Comparison of ENCODE assay signal across 17 cellular contexts in genomic region chr10:110876000-110876399, GRCh38. TPM values are rescaled to one million over a fixed set of nuclear protein-coding genes. Genes with fewer than 3 reads are reported as not detected.
DNase-seq lines count a peak whose midpoint lies in the region; ATAC-seq and TF ChIP-seq lines count a peak whose summit lies in the region.
"Had no signal": no experiment of that assay in that cellular context is flagged by ENCODE, and none has a peak within 500 bp of the region (broad histone marks: within the 10 kb centered on the region; RNA-seq: fewer than 3 reads in every experiment).

No MANE protein-coding gene starts in this region.

- peaks cover 74% of the 10 kb centered on the region for H3K36me3 Mint-ChIP-seq in MCF 10A (ENCODE audit: insufficient read depth, unreplicated experiment)
- peaks cover 46% of the 10 kb centered on the region for H3K36me3 Mint-ChIP-seq in activated CD8-positive, alpha-beta T cell treated with anti-CD3 and anti-CD28 coated beads for 36 hours (ENCODE audit: low read depth)
- peaks cover 7% of the 10 kb centered on the region for H3K36me3 Mint-ChIP-seq in memory B cell

- H3K27ac Mint-ChIP-seq in MCF 10A (ENCODE audit: low read depth, unreplicated experiment) = peak overlapping the region; percentile 49
- peak overlapping the region; percentile 69 for H3K27ac Mint-ChIP-seq in activated CD8-positive, alpha-beta T cell treated with anti-CD3 and anti-CD28 coated beads for 36 hours
- H3K27ac Mint-ChIP-seq in memory B cell = peak overlapping the region; percentile 60
- H3K27ac Mint-ChIP-seq: T-helper 2 cell treated with Interferon-gamma antibody and Interleukin-4, amounts not matched to agents 5 μg/mL and 100 μg/mL, for 36 hours had no signal

- H3K36me3 ChIP-seq in mammary epithelial cell (ENCODE audit: insufficient read depth, low read length) = peaks cover 10% of the 10 kb centered on the region
- peaks cover 0 to 29% (median 10%) of the 10 kb centered on the region in 4 donors for H3K36me3 ChIP-seq in transverse colon

- no peak for TF ChIP-seq CTCF in MCF 10A (IDR thresholded peaks at IDR 0.05; ENCODE audit: unreplicated experiment)
- TF ChIP-seq CTCF in mammary epithelial cell (conservative IDR thresholded peaks at IDR 0.05 in 1 of 2, IDR thresholded peaks at IDR 0.05 in 1 of 2; ENCODE audit: extremely low read depth in 1 of 2, insufficient read depth in 1 of 2, low read depth in 1 of 2, low read length in 2 of 2) = no peak
- TF ChIP-seq CTCF in activated CD8-positive, alpha-beta T cell treated with anti-CD3 and anti-CD28 coated beads for 36 hours (IDR thresholded peaks at IDR 0.05) = no peak
- no peak for TF ChIP-seq CTCF in transverse colon (IDR thresholded peaks at IDR 0.05)

- H3K9ac ChIP-seq in mammary epithelial cell (ENCODE audit: insufficient read depth, low read length) = no peak overlapping the region

- H3K27me3 Mint-ChIP-seq in MCF 10A (ENCODE audit: insufficient read depth, unreplicated experiment) (no peaks in the 10 kb centered on the region), memory B cell (no peaks in the 10 kb centered on the region)
- H3K27me3 Mint-ChIP-seq in activated CD8-positive, alpha-beta T cell treated with anti-CD3 and anti-CD28 coated beads for 36 hours = no peaks in the 10 kb centered on the region

- no peaks in the 10 kb centered on the region for H4K20me1 ChIP-seq in mammary epithelial cell (ENCODE audit: insufficient read depth, low read length)

- no TSS peak for BruUV-seq in MCF 10A (replicated peaks; lab: Mats Ljungman, UMichigan)
- BruUV-seq in mammary epithelial cell (replicated peaks; lab: Mats Ljungman, UMichigan) = no TSS peak

- no peak overlapping the region for H3K4me2 ChIP-seq in mammary epithelial cell (ENCODE audit: insufficient read depth, low read depth, low read length)

- intact Hi-C loops in MCF 10A (cut with micrococcal nuclease) (no loop called here), mammary epithelial cell (cut with micrococcal nuclease) (loop anchor here (10.0 kb wide), 1 partner anchor 371 kb away; no protein-coding TSS in a partner anchor), transverse colon (cut with DNase I; ENCODE audit: low total_unique reads) (loop anchor here (10.0 kb wide), 1 partner anchor 51 kb away; no protein-coding TSS in a partner anchor), posterior vena cava (cut with DNase I) (no loop called here)
- intact Hi-C loops in activated CD8-positive, alpha-beta T cell treated with anti-CD3 and anti-CD28 coated beads for 36 hours (cut with micrococcal nuclease) = loop anchor here (10.0 kb wide), 1 partner anchor 261 kb away; no protein-coding TSS in a partner anchor

- H3K4me1 ChIP-seq in mammary epithelial cell (ENCODE audit: insufficient read depth, low read length) (peaks cover 4% of the 10 kb centered on the region), transverse colon (peaks cover 21 to 71% (median 37%) of the 10 kb centered on the region in 4 donors)

- H3K27ac ChIP-seq in mammary epithelial cell (ENCODE audit: insufficient read depth, low read depth, low read length) (no peak overlapping the region), transverse colon (peak overlapping the region in 3 of 4 donors; percentile 4 to 99 (median 99))

- H3K27me3 ChIP-seq in mammary epithelial cell (ENCODE audit: insufficient read depth, low read length) (no peaks in the 10 kb centered on the region), transverse colon (no peaks in the 10 kb centered on the region)

- no peaks in the 10 kb centered on the region for H3K9me3 ChIP-seq in mammary epithelial cell (replicated peaks; ENCODE audit: insufficient read depth, low read length)
- H3K9me3 ChIP-seq in transverse colon = no peaks in the 10 kb centered on the region

- peaks cover 35% of the 10 kb centered on the region for H3K79me2 ChIP-seq in mammary epithelial cell (ENCODE audit: insufficient read depth, low read length)

- H3K4me1 Mint-ChIP-seq in MCF 10A (ENCODE audit: insufficient read depth, unreplicated experiment) (peaks cover 36% of the 10 kb centered on the region), memory B cell (peaks cover 19% of the 10 kb centered on the region)
- peaks cover 54% of the 10 kb centered on the region for H3K4me1 Mint-ChIP-seq in activated CD8-positive, alpha-beta T cell treated with anti-CD3 and anti-CD28 coated beads for 36 hours (ENCODE audit: low read depth)

- dilution Hi-C loops in mammary epithelial cell (cut with HindIII; ENCODE audit: low sequenced_read_pairs) = no loop called here

- no peak for TF ChIP-seq POLR2A in transverse colon (IDR thresholded peaks at IDR 0.05)

- in situ Hi-C loops in mammary epithelial cell (cut with MboI; ENCODE audit: low sequenced_read_pairs in 2 of 2) = loop anchor here (10.0 to 25.0 kb wide), 2 partner anchors 121 to 264 kb away; no protein-coding TSS in a partner anchor
- in situ Hi-C loops in transverse colon (cut with MboI; ENCODE audit: low pct_ligation_motif_present in 1 of 4, low pct_unique_long_range_greater_than_20kb in 1 of 4, low sequenced_read_pairs in 3 of 4) = loop anchor here in 3 of 4 donors (25.0 kb wide), 3 partner anchors 89 to 564 kb away; partner anchors contain the start of gene SMNDC1 (in 1 of the 3)

- H3K9me3 Mint-ChIP-seq in MCF 10A (ENCODE audit: unreplicated experiment) = no peaks in the 10 kb centered on the region
- no peaks in the 10 kb centered on the region for H3K9me3 Mint-ChIP-seq in activated CD8-positive, alpha-beta T cell treated with anti-CD3 and anti-CD28 coated beads for 36 hours
- no peaks in the 10 kb centered on the region for H3K9me3 Mint-ChIP-seq in memory B cell
- H3K9me3 Mint-ChIP-seq: T-helper 2 cell treated with Interferon-gamma antibody and Interleukin-4, amounts not matched to agents 5 μg/mL and 100 μg/mL, for 36 hours had no signal

- POLR2A ChIA-PET in MCF 10A (lab: Yijun Ruan, JAX) = interaction anchor here (0.6 to 2.6 kb wide), 15 partner anchors 11 to 571 kb away, joined by 3 to 13 read pairs (median 5); partner anchors contain the start of gene SMNDC1
- POLR2A ChIA-PET in activated CD8-positive, alpha-beta T cell treated with anti-CD3 and anti-CD28 coated beads for 36 hours (lab: Charles Lee) = interaction anchor here (0.7 to 1.8 kb wide), 6 partner anchors 8 to 31 kb away, joined by 3 to 7 read pairs (median 4); no protein-coding TSS in a partner anchor

- 69% methylated on average over 2 of the region's 2 CpGs for WGBS in mammary epithelial cell (ENCODE audit: low coverage, missing lambda C conversion rate)
- WGBS in transverse colon (ENCODE audit: low coverage in 1 of 2), 2 donors = 63 to 76% methylated on average over 2 of the region's 2 CpGs

- H3K4me3 Mint-ChIP-seq in MCF 10A (ENCODE audit: unreplicated experiment) (peak overlapping the region; percentile 78), memory B cell (no peak overlapping the region)
- H3K4me3 Mint-ChIP-seq in activated CD8-positive, alpha-beta T cell treated with anti-CD3 and anti-CD28 coated beads for 36 hours = peak overlapping the region; percentile 42
- H3K4me3 Mint-ChIP-seq: T-helper 2 cell treated with Interferon-gamma antibody and Interleukin-4, amounts not matched to agents 5 μg/mL and 100 μg/mL, for 36 hours had no signal

- no peak overlapping the region for H2AFZ ChIP-seq in mammary epithelial cell (ENCODE audit: low read depth, low read length)

- TF ChIP-seq EP300 in transverse colon (IDR thresholded peaks at IDR 0.05; ENCODE audit: low read depth) = no peak

- DNase-seq in MCF 10A (ENCODE audit: unreplicated experiment) = no peak
- DNase-seq in mammary epithelial cell = no peak
- no peak for DNase-seq in activated CD8-positive, alpha-beta T cell treated with anti-CD3 and anti-CD28 coated beads for 36 hours
- no peak for DNase-seq in memory B cell (ENCODE audit: low spot score in 2 of 2)
- no peak for DNase-seq in transverse colon
- no peak for DNase-seq in RPMI8226
- DNase-seq in NCI-H1092 treated with DMSO at 0.1 percent for 48 hours (lab: John Stamatoyannopoulos, UW) = no peak
- no peak for DNase-seq in posterior vena cava (ENCODE audit: low spot score)
- DNase-seq: cortex of kidney; hypothalamus; NCI-H1048; NCI-H2081 treated with DMSO at 0.1 percent for 48 hours; NCI-H526; OCI-M1; stimulated activated naive CD4-positive, alpha-beta T cell had no signal

- H3K4me3 ChIP-seq in mammary epithelial cell (replicated peaks in 1 of 3; ENCODE audit: insufficient read depth in 1 of 3, low read depth in 2 of 3, low read length in 3 of 3) = no peak overlapping the region
- H3K4me3 ChIP-seq in transverse colon = peak overlapping the region in 1 of 4 donors; percentile 85

- ATAC-seq in activated CD8-positive, alpha-beta T cell treated with anti-CD3 and anti-CD28 coated beads for 36 hours = no peak
- ATAC-seq in memory B cell (ENCODE audit: low read depth) = no peak
- ATAC-seq: activated CD4-positive, CD25-positive, alpha-beta regulatory T cell treated with anti-CD3 and anti-CD28 coated beads, Interleukin-2, amount 50 U/mL, for 24 hours had no signal

- CTCF ChIA-PET in MCF 10A (lab: Yijun Ruan, JAX) = interaction anchor here (0.6 to 3.1 kb wide), 6 partner anchors 10 to 204 kb away, joined by 3 to 10 read pairs (median 4); no protein-coding TSS in a partner anchor
- CTCF ChIA-PET in mammary epithelial cell (lab: Charles Lee; ENCODE audit: low non-redundant PET) = interaction anchor here (0.6 kb wide), 1 partner anchor 992 kb away, joined by 3 read pairs; no protein-coding TSS in a partner anchor
- CTCF ChIA-PET in activated CD8-positive, alpha-beta T cell treated with anti-CD3 and anti-CD28 coated beads for 36 hours (lab: Charles Lee) = interaction anchor here (0.9 to 1.8 kb wide), 6 partner anchors 9 to 72 kb away, joined by 3 to 5 read pairs (median 3); no protein-coding TSS in a partner anchor

RNA-seq across cellular contexts. Expression of gene PDCD4, which starts 4.3 kb away (rescaled TPM):
- total RNA-seq in MCF 10A (2022) (80.7 and 133 TPM in 2 replicates), mammary epithelial cell (100 to 1,000 TPM; 123 to 133 TPM), transverse colon (100 to 1,000 TPM in 3 of 4 donors, 10 to 100 TPM in 1; 98.3 to 724 (median 511) TPM), posterior vena cava (10 to 100 TPM; 54.9 to 55.0 TPM)
- polyA plus RNA-seq in mammary epithelial cell = 47.0 TPM
- 80.5 TPM for polyA minus RNA-seq in mammary epithelial cell
- total RNA-seq in activated CD8-positive, alpha-beta T cell treated with anti-CD3 and anti-CD28 coated beads for 36 hours = 100 to 1,000 TPM; 186 to 190 TPM

RNA-seq across cellular contexts. Expression of gene BBIP1, which starts 43.0 kb away (rescaled TPM):
- 46.9 and 68.7 TPM in 2 replicates for total RNA-seq in MCF 10A (2022)
- 10 to 100 TPM in 1 of 2 donors, 1 to 10 TPM in 1; 9.3 to 25.0 TPM for total RNA-seq in mammary epithelial cell
- polyA plus RNA-seq in mammary epithelial cell = 10.1 TPM
- polyA minus RNA-seq in mammary epithelial cell = not detected
- 10 to 100 TPM; 41.2 to 44.4 TPM for total RNA-seq in activated CD8-positive, alpha-beta T cell treated with anti-CD3 and anti-CD28 coated beads for 36 hours
- 10 to 100 TPM in 3 of 4 donors, 1 to 10 TPM in 1; 9.6 to 44.9 (median 18.1) TPM for total RNA-seq in transverse colon
- 10 to 100 TPM; 36.3 to 38.6 TPM for total RNA-seq in posterior vena cava

RNA-seq across cellular contexts. Expression of gene SHOC2, which starts 43.4 kb away (rescaled TPM):
- total RNA-seq in MCF 10A (2022) = 59.8 and 60.6 TPM in 2 replicates
- total RNA-seq in mammary epithelial cell = 10 to 100 TPM; 51.1 to 59.0 TPM
- 11.9 TPM for polyA plus RNA-seq in mammary epithelial cell
- polyA minus RNA-seq in mammary epithelial cell = 27.4 TPM
- 10 to 100 TPM; 34.2 to 35.4 TPM for total RNA-seq in activated CD8-positive, alpha-beta T cell treated with anti-CD3 and anti-CD28 coated beads for 36 hours
- total RNA-seq in transverse colon = 100 to 1,000 TPM in 1 of 4 donors, 10 to 100 TPM in 3; 57.3 to 125 (median 73.4) TPM
- total RNA-seq in posterior vena cava = 10 to 100 TPM; 70.1 to 80.0 TPM

Comparison
In these comparisons a context has a peak if more than half of its experiments do, and no peak if none do; other contexts are left out.
1. intact Hi-C loops: an anchor here in mammary epithelial cell (10.0 kb wide), activated CD8-positive, alpha-beta T cell treated with anti-CD3 and anti-CD28 coated beads for 36 hours (10.0 kb wide) and transverse colon (10.0 kb wide); none called in MCF 10A and posterior vena cava.